Comparison of ENCODE assay signal across 8 cellular contexts in the genomic region with DNA sequence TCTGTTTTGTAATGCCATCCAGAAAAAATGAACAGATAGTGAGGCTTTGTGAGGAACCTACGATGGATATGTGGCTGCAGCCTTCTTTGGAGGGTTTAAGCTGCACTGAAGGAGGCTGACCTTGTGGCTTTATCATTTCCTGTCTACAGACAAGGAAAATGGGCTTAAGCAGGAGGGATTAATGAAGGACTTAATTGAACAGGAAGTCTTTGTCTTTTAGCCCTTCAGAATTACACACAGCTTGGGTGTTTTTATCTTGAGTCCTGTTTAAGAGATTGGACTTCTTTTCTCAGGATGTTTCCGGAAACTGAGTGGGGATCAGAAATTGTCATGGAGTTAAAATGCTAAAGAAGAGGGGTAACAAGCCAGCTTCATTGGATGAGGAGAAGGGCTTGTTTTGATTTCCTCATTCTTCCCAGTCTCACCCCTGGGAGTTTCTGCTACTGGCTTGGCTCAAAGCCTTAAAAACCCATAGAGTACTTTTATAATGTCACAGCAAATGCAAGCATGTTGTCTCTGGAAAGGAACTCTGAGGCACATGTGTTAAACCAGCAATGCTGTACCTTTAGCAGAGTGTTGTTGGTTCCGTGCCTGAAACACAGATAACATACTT.
DNase-seq lines count a peak whose midpoint lies in the region; ATAC-seq and TF ChIP-seq lines count a peak whose summit lies in the region.

No MANE protein-coding gene starts in this region.

- H3K4me3 ChIP-seq in right cardiac atrium (ENCODE audit: low read length) = no peak overlapping the region
- H3K4me3 ChIP-seq in SK-N-MC = peak overlapping the region; percentile 68
- H3K4me3 ChIP-seq in endodermal cell (ENCODE audit: low read length) = no peak overlapping the region

- 52% methylated on average over 3 of the region's 3 CpGs for WGBS in right cardiac atrium
- WGBS in endodermal cell (ENCODE audit: insufficient coverage in 1 of 2, insufficient read length in 1 of 2), 2 experiments = 74% methylated on average over 2 to 3 of the region's 3 CpGs

- H3K36me3 ChIP-seq in SK-N-MC (ENCODE audit: insufficient read depth, low read length) = peaks cover 6% of the 10 kb centered on the region; the same call in 1 of the 2 replicates
- peaks cover 4% of the 10 kb centered on the region for H3K36me3 ChIP-seq in endodermal cell (ENCODE audit: control insufficient read depth, insufficient read depth, low read length)

- H3K36me3 Mint-ChIP-seq in endodermal cell (ENCODE audit: low read depth) = no peaks in the 10 kb centered on the region
- peaks cover 9% of the 10 kb centered on the region for H3K36me3 Mint-ChIP-seq in stimulated activated memory B cell treated with anti-CD40 and anti-IgM and Interleukin-4, amounts not matched to agents 10 μg/mL and 1 μg/mL and 100 μg/mL, for 72 hours

- DNase-seq in left ventricle myocardium superior = no peak
- no peak for DNase-seq in right cardiac atrium
- DNase-seq in SK-N-MC (ENCODE audit: low read depth, low spot score) = peak; percentile 90
- DNase-seq in endodermal cell = no peak
- no peak for DNase-seq in DMS53 (lab: John Stamatoyannopoulos, UW)
- no peak for DNase-seq in SK-N-DZ (ENCODE audit: low spot score)
- DNase-seq in DMS114 treated with DMSO at 0.1 percent for 48 hours (lab: John Stamatoyannopoulos, UW; ENCODE audit: unreplicated experiment) = no peak

- TF ChIP-seq CTCF in endodermal cell (conservative IDR thresholded peaks at IDR 0.05) = no peak

- H3K27me3 Mint-ChIP-seq in endodermal cell (ENCODE audit: insufficient read depth) = no peaks in the 10 kb centered on the region
- H3K27me3 Mint-ChIP-seq in stimulated activated memory B cell treated with anti-CD40 and anti-IgM and Interleukin-4, amounts not matched to agents 10 μg/mL and 1 μg/mL and 100 μg/mL, for 72 hours = no peaks in the 10 kb centered on the region

- H3K4me1 ChIP-seq in right cardiac atrium (ENCODE audit: control insufficient read depth, insufficient read depth, low read length) (peaks cover 5% of the 10 kb centered on the region), endodermal cell (ENCODE audit: control insufficient read depth, insufficient read depth, low read length) (peaks cover 57% of the 10 kb centered on the region)

- H3K9me3 ChIP-seq in right cardiac atrium (ENCODE audit: control insufficient read depth, low read length) = no peaks in the 10 kb centered on the region
- H3K9me3 ChIP-seq in SK-N-MC (ENCODE audit: low read depth, low read length) = no peaks in the 10 kb centered on the region; the same call in 1 of the 2 replicates
- H3K9me3 ChIP-seq in endodermal cell (ENCODE audit: control insufficient read depth, low read length) = no peaks in the 10 kb centered on the region

- peaks cover 88% of the 10 kb centered on the region for H3K4me1 Mint-ChIP-seq in endodermal cell
- H3K4me1 Mint-ChIP-seq in stimulated activated memory B cell treated with anti-CD40 and anti-IgM and Interleukin-4, amounts not matched to agents 10 μg/mL and 1 μg/mL and 100 μg/mL, for 72 hours = peaks cover 56% of the 10 kb centered on the region

- no peaks in the 10 kb centered on the region for H3K9me3 Mint-ChIP-seq in endodermal cell
- H3K9me3 Mint-ChIP-seq in stimulated activated memory B cell treated with anti-CD40 and anti-IgM and Interleukin-4, amounts not matched to agents 10 μg/mL and 1 μg/mL and 100 μg/mL, for 72 hours = no peaks in the 10 kb centered on the region

- peak overlapping the region; percentile 5 for H3K27ac Mint-ChIP-seq in endodermal cell
- H3K27ac Mint-ChIP-seq in stimulated activated memory B cell treated with anti-CD40 and anti-IgM and Interleukin-4, amounts not matched to agents 10 μg/mL and 1 μg/mL and 100 μg/mL, for 72 hours = peak overlapping the region; percentile 32

- H3K27me3 ChIP-seq in right cardiac atrium (ENCODE audit: control insufficient read depth, insufficient read depth) (no peaks in the 10 kb centered on the region), endodermal cell (ENCODE audit: control insufficient read depth, insufficient read depth, low read length, poor library complexity, severe bottlenecking) (no peaks in the 10 kb centered on the region)

- intact Hi-C loops in left ventricle myocardium superior (cut with micrococcal nuclease) = loop anchor here (10.0 kb wide), 1 partner anchor 175 kb away; no protein-coding TSS in a partner anchor
- intact Hi-C loops in right cardiac atrium (cut with DNase I) = loop anchor here in 2 of 4 donors (5.0 to 10.0 kb wide), 2 partner anchors 172 to 185 kb away; no protein-coding TSS in a partner anchor

- peak; percentile 21 for ATAC-seq in left ventricle myocardium superior
- no peak for ATAC-seq in right cardiac atrium
- no peak for ATAC-seq in stimulated activated memory B cell treated with anti-CD40 and anti-IgM and Interleukin-4, amounts not matched to agents 10 μg/mL and 1 μg/mL and 100 μg/mL, for 72 hours

- H3K4me3 Mint-ChIP-seq in endodermal cell = no peak overlapping the region
- H3K4me3 Mint-ChIP-seq in stimulated activated memory B cell treated with anti-CD40 and anti-IgM and Interleukin-4, amounts not matched to agents 10 μg/mL and 1 μg/mL and 100 μg/mL, for 72 hours = no peak overlapping the region

- H3K9ac ChIP-seq in SK-N-MC (ENCODE audit: insufficient read length) (peak overlapping the region; percentile 55), endodermal cell (ENCODE audit: extremely low read depth, low read length, poor library complexity, severe bottlenecking) (no peak overlapping the region)

- no peak overlapping the region for H3K27ac ChIP-seq in right cardiac atrium (ENCODE audit: low read length)
- peak overlapping the region; percentile 91 for H3K27ac ChIP-seq in SK-N-MC
- H3K27ac ChIP-seq in endodermal cell (ENCODE audit: low read depth, low read length) = no peak overlapping the region
